ENCODE assay signal across 18 cellular contexts in the genomic region with DNA sequence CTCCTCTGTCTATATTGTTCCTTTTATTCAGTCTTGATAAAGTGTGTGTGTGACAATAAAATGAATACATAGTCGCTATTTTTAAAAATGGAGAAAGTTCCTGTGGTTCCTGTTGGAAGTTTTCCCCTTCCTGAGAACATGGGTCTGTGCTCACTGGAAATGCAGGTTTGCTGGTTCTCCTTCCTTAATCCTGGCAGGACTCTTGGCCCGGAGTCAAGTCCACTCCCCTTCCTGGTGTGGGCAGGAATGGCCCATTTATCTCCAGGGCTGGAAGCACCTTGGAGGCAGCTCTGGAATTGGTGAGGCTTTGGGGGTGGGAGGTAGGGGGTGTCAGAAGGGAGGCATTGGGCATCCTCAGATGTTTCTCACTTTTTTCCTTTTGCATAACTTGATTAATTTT. TPM values are rescaled to one million over a fixed set of nuclear protein-coding genes. Genes with fewer than 3 reads are reported as not detected.
DNase-seq lines count a peak whose midpoint lies in the region; ATAC-seq, FAIRE-seq and TF ChIP-seq lines count a peak whose summit lies in the region.
"Had no signal": no experiment of that assay in that cellular context is flagged by ENCODE, and none has a peak within 500 bp of the region (broad histone marks: within the 10 kb centered on the region; RNA-seq: fewer than 3 reads in every experiment).

No MANE protein-coding gene starts in this region.

- H3K27me3 ChIP-seq in keratinocyte (ENCODE audit: control insufficient read depth, extremely low read depth, insufficient read depth, low read length) = no peaks in the 10 kb centered on the region
- no peaks in the 10 kb centered on the region for H3K27me3 ChIP-seq in stomach
- H3K27me3 ChIP-seq in aorta (ENCODE audit: control insufficient read depth in 1 of 2, insufficient read depth in 2 of 2, low read length in 1 of 2) = no peaks in the 10 kb centered on the region

- POLR2A ChIA-PET in T-cell (lab: Charles Lee) = no interaction called here

- peak overlapping the region; percentile 51 for H3K4me2 ChIP-seq in keratinocyte (ENCODE audit: control insufficient read depth, extremely low read depth, insufficient read depth, low read depth, low read length)

- no peak overlapping the region for H3K9ac ChIP-seq in keratinocyte (ENCODE audit: control insufficient read depth, extremely low read depth, insufficient read depth, low read length)

- H3K27ac ChIP-seq in keratinocyte (ENCODE audit: control insufficient read depth, insufficient read depth, low read length) = no peak overlapping the region
- peak overlapping the region in 4 of 5 donors; percentile 5 to 98 (median 94) for H3K27ac ChIP-seq in stomach
- H3K27ac ChIP-seq in aorta (ENCODE audit: low read depth in 1 of 2, low read length in 2 of 2) = no peak overlapping the region
- H3K27ac ChIP-seq: SK-N-MC had no signal

- DNase-seq in DMS79 treated with DMSO at 0.1 percent for 48 hours (lab: John Stamatoyannopoulos, UW) (peak; percentile 8), DMS79 (lab: John Stamatoyannopoulos, UW) (no peak), T-cell (no peak), keratinocyte (ENCODE audit: low read depth, low spot score) (no peak), stomach (peak; percentile 87), aorta (no peak), 8988T (no peak), NCI-H146 treated with DMSO at 0.1 percent for 48 hours (lab: John Stamatoyannopoulos, UW; ENCODE audit: unreplicated experiment) (no peak)
- DNase-seq: ACHN; activated T-cell treated with anti-CD3 and anti-CD28 coated beads, Interleukin-2, amount 50 U/mL, for 48 hours; DMS153; effector memory CD4-positive, alpha-beta T cell; GOT3; NCI-H1417 treated with DMSO at 0.1 percent for 48 hours; NCI-H748 treated with DMSO at 0.1 percent for 48 hours; spleen had no signal

- no peaks in the 10 kb centered on the region for H3K36me3 Mint-ChIP-seq in T-cell

- no peak overlapping the region for H3K27ac Mint-ChIP-seq in T-cell

- intact Hi-C loops in stomach (cut with DNase I; ENCODE audit: low total_unique reads) = loop anchor here (5.0 to 10.0 kb wide), 2 partner anchors 82 to 315 kb away; partner anchors contain the start of gene PIK3CB
- intact Hi-C loops in aorta (cut with DNase I) = loop anchor here (5.0 to 10.0 kb wide), 6 partner anchors 80 to 500 kb away; partner anchors contain the start of gene FAIM (in 1 of the 2)

- H3K79me2 ChIP-seq in keratinocyte (ENCODE audit: control insufficient read depth, insufficient read depth, low read length) = no peaks in the 10 kb centered on the region

- H3K27me3 Mint-ChIP-seq in T-cell = peaks cover 4 to 8% of the 10 kb centered on the region in 2 donors

- dilution Hi-C loops in keratinocyte (cut with MboI; ENCODE audit: extremely low pct_ligation_motif_present, low sequenced_read_pairs) = loop anchor here (25.0 kb wide), 1 partner anchor 105 kb away; no protein-coding TSS in a partner anchor

- whole genome bisulfite sequencing in stomach, 5 donors = 22 to 36% (median 34%) methylated on average over 2 of the region's 2 CpGs
- WGBS in aorta, 2 donors = 64 to 65% methylated on average over 2 of the region's 2 CpGs

- no peak for FAIRE-seq in keratinocyte (lab: Jason Lieb, UNC)
- FAIRE-seq: HTR-8/SVneo had no signal

- H3K4me1 ChIP-seq in keratinocyte (ENCODE audit: control insufficient read depth, extremely low read depth, insufficient read depth, low read length) (peaks cover 31% of the 10 kb centered on the region), stomach (peaks cover 10 to 22% (median 16%) of the 10 kb centered on the region in 4 donors), aorta (ENCODE audit: control insufficient read depth in 1 of 2, insufficient read depth in 2 of 2, low read length in 2 of 2) (no peaks in the 10 kb centered on the region)

- no peak for ATAC-seq in T-cell (replicated peaks in 1 of 4)
- ATAC-seq in aorta (ENCODE audit: low FRiP score) = no peak

- H3K36me3 ChIP-seq in keratinocyte (ENCODE audit: control insufficient read depth in 2 of 2, extremely low read depth in 1 of 2, insufficient read depth in 2 of 2, low read length in 2 of 2) (no peaks in the 10 kb centered on the region), stomach (no peaks in the 10 kb centered on the region), aorta (ENCODE audit: control insufficient read depth in 1 of 2, insufficient read depth in 2 of 2, low read length in 1 of 2) (no peaks in the 10 kb centered on the region)
- H3K36me3 ChIP-seq: spleen had no signal

- H3K9me3 ChIP-seq in keratinocyte (ENCODE audit: control insufficient read depth, low read depth, low read length) (no peaks in the 10 kb centered on the region), stomach (no peaks in the 10 kb centered on the region), aorta (ENCODE audit: control insufficient read depth, low read length) (no peaks in the 10 kb centered on the region)
- H3K9me3 ChIP-seq: spleen had no signal

- TF ChIP-seq CTCF in keratinocyte (optimal IDR thresholded peaks at IDR 0.05 in 1 of 3, IDR thresholded peaks at IDR 0.05 in 1 of 3, conservative IDR thresholded peaks at IDR 0.05 in 1 of 3; ENCODE audit: extremely low read depth in 1 of 3, insufficient read depth in 2 of 3, low read length in 3 of 3) = no peak
- TF ChIP-seq CTCF in stomach (IDR thresholded peaks at IDR 0.05) = no peak

- no peaks in the 10 kb centered on the region for H4K20me1 ChIP-seq in keratinocyte (ENCODE audit: control insufficient read depth, extremely low read depth, insufficient read depth, low read length)

- H2AFZ ChIP-seq in keratinocyte (ENCODE audit: control insufficient read depth, low read length) = peak overlapping the region; percentile 47

- no peaks in the 10 kb centered on the region for H3K9me1 ChIP-seq in keratinocyte (ENCODE audit: control insufficient read depth, extremely low read depth, insufficient read depth, low read length)

- H3K4me3 ChIP-seq in keratinocyte (ENCODE audit: control insufficient read depth in 2 of 3, extremely low read depth in 1 of 3, insufficient read depth in 2 of 3, low read depth in 1 of 3, low read length in 3 of 3) = no peak overlapping the region
- H3K4me3 ChIP-seq in stomach = no peak overlapping the region
- H3K4me3 ChIP-seq in aorta (ENCODE audit: low read length in 2 of 2) = no peak overlapping the region

- TF ChIP-seq POLR2A in stomach (IDR thresholded peaks at IDR 0.05) = no peak

- CTCF ChIA-PET in T-cell (lab: Charles Lee) = interaction anchor here (0.6 to 6.1 kb wide), 31 partner anchors 9 to 731 kb away, joined by 3 to 127 read pairs (median 5); partner anchors contain the start of genes CEP70 (in 2 of the 2), FAIM (in 2 of the 2) and ARMC8 (in 1 of the 2)

- TF ChIP-seq EP300 in stomach (IDR thresholded peaks at IDR 0.05) = no peak

- no peaks in the 10 kb centered on the region for H3K9me3 Mint-ChIP-seq in T-cell

- peak overlapping the region; percentile 11 to 47 (median 32) for H3K4me3 Mint-ChIP-seq in T-cell

- H3K4me1 Mint-ChIP-seq in T-cell = peaks cover 5% of the 10 kb centered on the region in 3 donors

RNA-seq across cellular contexts. Expression of gene FOXL2, which starts 30.1 kb away (rescaled TPM):
- not detected for total RNA-seq in T-cell
- polyA plus RNA-seq in keratinocyte = 0.25 to 0.57 TPM (median 0.26 TPM) in 3 replicates
- 0.09 TPM for polyA plus RNA-seq in keratinocyte (2011; ENCODE audit: low read depth)
- 0.39 and 0.71 TPM in 2 replicates for polyA plus RNA-seq in keratinocyte (2011; cell fraction: cytosol; rRNA removed)
- polyA plus RNA-seq in keratinocyte (2011; cell fraction: nucleus; rRNA removed) = 0.67 and 1.1 TPM in 2 replicates
- 0.46 and 0.62 TPM in 2 replicates for polyA plus RNA-seq in keratinocyte (2012; ENCODE audit: low replicate concordance)
- polyA minus RNA-seq in keratinocyte = 0.06 to 0.13 TPM in 2 of 3 replicates, not detected in the other
- 0.77 TPM for polyA minus RNA-seq in keratinocyte (2011; cell fraction: cytosol; rRNA and poly(A)+ RNA removed)
- 0.54 and 1.1 TPM in 2 replicates for polyA minus RNA-seq in keratinocyte (2011; cell fraction: nucleus; rRNA and poly(A)+ RNA removed)
- not detected for total RNA-seq in stomach
- polyA plus RNA-seq in stomach = not detected
- not detected for total RNA-seq in aorta
- polyA plus RNA-seq in aorta = not detected
- total RNA-seq: spleen had no signal
- polyA plus RNA-seq: spleen had no signal

RNA-seq across cellular contexts. Expression of gene FOXL2NB, which starts 30.2 kb away (rescaled TPM):
- total RNA-seq in T-cell (under 1 TPM in 1 of 5 donors, not detected in 4; 0.06 TPM), stomach (not detected), aorta (not detected)
- polyA plus RNA-seq in keratinocyte (0.38 to 0.95 TPM (median 0.43 TPM) in 3 replicates), stomach (under 1 TPM in 1 of 3 donors, not detected in 2; 0.03 TPM), aorta (not detected)
- polyA plus RNA-seq in keratinocyte (2011; ENCODE audit: low read depth) = 0.07 TPM
- polyA plus RNA-seq in keratinocyte (2011; cell fraction: cytosol; rRNA removed) = 0.70 and 0.74 TPM in 2 replicates
- polyA plus RNA-seq in keratinocyte (2011; cell fraction: nucleus; rRNA removed) = 1.7 and 2.9 TPM in 2 replicates
- 0.13 and 0.19 TPM in 2 replicates for polyA plus RNA-seq in keratinocyte (2012; ENCODE audit: low replicate concordance)
- polyA minus RNA-seq in keratinocyte = 0.58 to 1.5 TPM (median 0.85 TPM) in 3 replicates
- polyA minus RNA-seq in keratinocyte (2011; cell fraction: cytosol; rRNA and poly(A)+ RNA removed) = 1.2 TPM
- 1.4 and 2.7 TPM in 2 replicates for polyA minus RNA-seq in keratinocyte (2011; cell fraction: nucleus; rRNA and poly(A)+ RNA removed)
- total RNA-seq: spleen had no signal

Comparison
In these comparisons a context has a peak if more than half of its experiments do, and no peak if none do; other contexts are left out.
1. DNase-seq: peak in DMS79 treated with DMSO at 0.1 percent for 48 hours (single experiment) and stomach (single experiment); none in DMS79 (single experiment), T-cell (0 of 34), keratinocyte (single experiment), aorta (0 of 2), 8988T (single experiment) and NCI-H146 treated with DMSO at 0.1 percent for 48 hours (single experiment).
2. H3K27ac ChIP-seq: peak in stomach (4 of 5); none in keratinocyte (single experiment) and aorta (0 of 2).